Comparison of ENCODE assay signal across 23 cellular contexts in the genomic region with DNA sequence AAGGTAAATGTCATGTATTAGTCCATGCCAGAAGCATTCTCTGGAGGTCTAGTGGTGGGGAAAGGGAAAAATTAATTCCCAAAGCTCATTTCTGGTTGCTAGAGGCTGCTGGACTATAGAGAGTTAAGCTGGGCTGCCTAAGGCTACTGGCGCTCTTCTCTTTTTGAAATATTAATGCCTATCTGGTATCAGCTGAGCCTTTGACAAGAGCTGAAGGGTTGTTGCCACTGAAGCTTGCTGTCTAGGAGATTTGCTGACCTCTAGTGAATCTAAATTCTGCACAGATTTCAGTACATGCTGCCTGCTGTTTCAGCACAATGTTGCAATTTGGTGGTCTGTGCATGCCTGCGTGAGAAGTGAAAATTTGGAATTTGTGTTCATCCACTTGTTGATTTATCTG. TPM values are rescaled to one million over a fixed set of nuclear protein-coding genes. Genes with fewer than 3 reads are reported as not detected.
DNase-seq lines count a peak whose midpoint lies in the region; ATAC-seq, FAIRE-seq and TF ChIP-seq lines count a peak whose summit lies in the region.
"Had no signal": no experiment of that assay in that cellular context is flagged by ENCODE, and none has a peak within 500 bp of the region (broad histone marks: within the 10 kb centered on the region; RNA-seq: fewer than 3 reads in every experiment).

No MANE protein-coding gene starts in this region.

- in situ Hi-C loops in HepG2 (cut with HindIII; ENCODE audit: extremely low pct_ligation_motif_present, low pct_unique_long_range_greater_than_20kb), result no loop called here

- intact Hi-C loops in HepG2 (cut with micrococcal nuclease; ENCODE audit: unreplicated experiment), result no loop called here
- intact Hi-C loops in right lobe of liver (cut with DNase I), result no loop called here
- intact Hi-C loops in left ventricle myocardium superior (cut with micrococcal nuclease), result no loop called here

- H3K4me3 ChIP-seq in HepG2 (replicated peaks in 1 of 3; ENCODE audit: insufficient read depth in 1 of 3, low read depth in 2 of 3, low read length in 3 of 3), result no peak overlapping the region
- H3K4me3 ChIP-seq in right lobe of liver, result no peak overlapping the region
- no peak overlapping the region for H3K4me3 ChIP-seq in upper lobe of left lung
- no peak overlapping the region for H3K4me3 ChIP-seq in hepatocyte
- H3K4me3 ChIP-seq: GM12878, GM23248 had no signal

- H3K9me3 ChIP-seq in HepG2 (ENCODE audit: low read length) (peaks cover 38% of the 10 kb centered on the region), right lobe of liver (no peaks in the 10 kb centered on the region), upper lobe of left lung (no peaks in the 10 kb centered on the region), hepatocyte (ENCODE audit: low read depth) (no peaks in the 10 kb centered on the region)

- H3K4me1 ChIP-seq in HepG2 (ENCODE audit: insufficient read depth, low read length), result no peaks in the 10 kb centered on the region
- no peaks in the 10 kb centered on the region for H3K4me1 ChIP-seq in right lobe of liver
- H3K4me1 ChIP-seq in upper lobe of left lung, result no peaks in the 10 kb centered on the region
- no peaks in the 10 kb centered on the region for H3K4me1 ChIP-seq in hepatocyte (ENCODE audit: insufficient read depth)
- H3K4me1 ChIP-seq: Caco-2 had no signal

- TF ChIP-seq RAD21 in HepG2 (CRISPR knock-in tag; IDR thresholded peaks at IDR 0.05), result no peak

- no peaks in the 10 kb centered on the region for H3K36me3 ChIP-seq in HepG2 (replicated peaks in 1 of 2; ENCODE audit: control insufficient read depth in 1 of 2, insufficient read depth in 2 of 2, low read length in 2 of 2)
- H3K36me3 ChIP-seq in right lobe of liver, result no peaks in the 10 kb centered on the region
- H3K36me3 ChIP-seq in upper lobe of left lung, result no peaks in the 10 kb centered on the region
- no peaks in the 10 kb centered on the region for H3K36me3 ChIP-seq in hepatocyte (replicated peaks; ENCODE audit: insufficient read depth, low read depth)

- TF ChIP-seq CTCF in HepG2 (CRISPR knock-in tag; IDR thresholded peaks at IDR 0.05) (no peak), right lobe of liver (IDR thresholded peaks at IDR 0.05) (no peak), upper lobe of left lung (IDR thresholded peaks at IDR 0.05) (no peak), hepatocyte (IDR thresholded peaks at IDR 0.05; ENCODE audit: poor library complexity) (no peak)

- no peak for FAIRE-seq in HepG2 (lab: Jason Lieb, UNC)
- FAIRE-seq: A204.1, G401.6, GM12878 had no signal

- 85% methylated on average over 2 of the region's 2 CpGs for WGBS in HepG2 (ENCODE audit: low lambda C conversion rate)
- WGBS in right lobe of liver (ENCODE audit: insufficient coverage, low coverage, low lambda C conversion rate, missing lambda C conversion rate), result 65% methylated on average over 2 of the region's 2 CpGs
- WGBS in upper lobe of left lung, 2 donors, result 79 to 90% methylated on average over 2 of the region's 2 CpGs
- WGBS in hepatocyte (ENCODE audit: low lambda C conversion rate, missing lambda C conversion rate), result 88% methylated on average over 2 of the region's 2 CpGs

- H3K9ac ChIP-seq in HepG2 (ENCODE audit: insufficient read depth, low read depth, low read length), result no peak overlapping the region
- H3K9ac ChIP-seq: GM23248 had no signal

- DNase-seq in HepG2 (ENCODE audit: low spot score) (no peak), right lobe of liver (no peak), fibroblast of peridontal ligament (ENCODE audit: extremely low read depth) (peak; percentile 5), left ventricle myocardium superior (no peak), ecto neural progenitor cell (ENCODE audit: low spot score) (no peak), upper lobe of left lung (no peak), hepatocyte (ENCODE audit: low spot score) (no peak)
- DNase-seq: C1 segment of cervical spinal cord; CD8-positive, alpha-beta T cell; H7; NCI-H1092 treated with DMSO at 0.1 percent for 48 hours; NCI-H1436; NCI-H187; NCI-H2171 treated with DMSO at 0.1 percent for 48 hours; NCI-H345; NCI-H524; NCI-H748 treated with DMSO at 0.1 percent for 48 hours had no signal

- POLR2A ChIA-PET in HepG2 (lab: Yijun Ruan, JAX), result no interaction called here

- no peak for TF ChIP-seq EP300 in HepG2 (IDR thresholded peaks at IDR 0.05; ENCODE audit: low read depth in 2 of 2, low read length in 2 of 2)
- no peak for TF ChIP-seq EP300 in HepG2 (CRISPR knock-in tag; IDR thresholded peaks at IDR 0.05; ENCODE audit: borderline replicate concordance)
- no peak for TF ChIP-seq EP300 in upper lobe of left lung (IDR thresholded peaks at IDR 0.05)

- H4K20me1 ChIP-seq in HepG2 (ENCODE audit: insufficient read depth, low read length) (no peaks in the 10 kb centered on the region), hepatocyte (ENCODE audit: insufficient read depth, poor library complexity, severe bottlenecking) (no peaks in the 10 kb centered on the region)

- no peak overlapping the region for H3K4me2 ChIP-seq in HepG2 (ENCODE audit: low read depth, low read length)
- H3K4me2 ChIP-seq in hepatocyte, result no peak overlapping the region

- no peak for TF ChIP-seq POLR2A in HepG2 (IDR thresholded peaks at IDR 0.05; ENCODE audit: insufficient read depth in 1 of 2, low read depth in 2 of 2, low read length in 2 of 2)
- TF ChIP-seq POLR2A in right lobe of liver (IDR thresholded peaks at IDR 0.05), result no peak
- TF ChIP-seq POLR2A in upper lobe of left lung (IDR thresholded peaks at IDR 0.05), result no peak

- ATAC-seq in HepG2 (no peak), right lobe of liver (no peak), left ventricle myocardium superior (peak; percentile 72), upper lobe of left lung (ENCODE audit: low FRiP score in 2 of 2) (no peak)
- ATAC-seq: CD8-positive, alpha-beta T cell; GM12878 had no signal

- H3K27ac ChIP-seq in HepG2 (ENCODE audit: extremely low read length, insufficient read depth, low read length), result no peak overlapping the region
- no peak overlapping the region for H3K27ac ChIP-seq in right lobe of liver
- no peak overlapping the region for H3K27ac ChIP-seq in upper lobe of left lung
- no peak overlapping the region for H3K27ac ChIP-seq in hepatocyte
- H3K27ac ChIP-seq: GM23248, HL-60 had no signal

- CTCF ChIA-PET in HepG2 (lab: Yijun Ruan, JAX; ENCODE audit: low intra/inter-chr PET ratio, low total read pairs), result no interaction called here

- no peaks in the 10 kb centered on the region for H3K27me3 ChIP-seq in HepG2 (ENCODE audit: control insufficient read depth in 1 of 2, insufficient read depth in 2 of 2, low read length in 2 of 2)
- no peaks in the 10 kb centered on the region for H3K27me3 ChIP-seq in right lobe of liver
- no peaks in the 10 kb centered on the region for H3K27me3 ChIP-seq in upper lobe of left lung
- no peaks in the 10 kb centered on the region for H3K27me3 ChIP-seq in hepatocyte

- H2AFZ ChIP-seq in HepG2 (ENCODE audit: low read length) (no peak overlapping the region), hepatocyte (no peak overlapping the region)
- H2AFZ ChIP-seq: GM23248 had no signal

- H3K9me2 ChIP-seq in hepatocyte (replicated peaks; ENCODE audit: insufficient read depth), result no peaks in the 10 kb centered on the region

- BruUV-seq in HepG2 (replicated peaks; lab: Mats Ljungman, UMichigan), result no TSS peak

- no peaks in the 10 kb centered on the region for H3K79me2 ChIP-seq in HepG2 (ENCODE audit: insufficient read depth, low read length)
- no peaks in the 10 kb centered on the region for H3K79me2 ChIP-seq in hepatocyte

TF ChIP-seq in HepG2, 621 proteins besides CTCF, POLR2A, EP300 and RAD21:
- TF ChIP-seq STAG1 (CRISPR knock-in tag; IDR thresholded peaks at IDR 0.05) (0 out of 2 replicates have a peak, but pooled peaks have one; percentile 9), ZNF460 (CRISPR knock-in tag; IDR thresholded peaks at IDR 0.05; ENCODE audit: borderline replicate concordance) (no peak)

RNA-seq across cellular contexts. Expression of a gene that starts 29.1 kb away (rescaled TPM):
- total RNA-seq in HepG2 (2016; rRNA removed; fragmentation: Illumina TruSeq; extraction: Trizol), result 0.03 TPM in 1 of 2 replicates, not detected in the other
- not detected in 2 replicates for total RNA-seq in HepG2 (2016; cell fraction: cytosol; rRNA removed; fragmentation: Illumina TruSeq; extraction: Trizol; ENCODE audit: low read depth)
- total RNA-seq in HepG2 (2016; cell fraction: insoluble cytoplasmic fraction; rRNA removed; fragmentation: Illumina TruSeq; extraction: Trizol), result 0.03 TPM in 1 of 2 replicates, not detected in the other
- not detected in 2 replicates for total RNA-seq in HepG2 (2016; cell fraction: membrane; rRNA removed; fragmentation: Illumina TruSeq; extraction: Trizol)
- total RNA-seq in HepG2 (2016; cell fraction: nucleus; rRNA removed; fragmentation: Illumina TruSeq; extraction: Trizol), result 0.06 TPM in 2 replicates
- polyA plus RNA-seq in HepG2 (2011; rRNA removed), result 0.03 TPM in 1 of 2 replicates, not detected in the other
- polyA plus RNA-seq in HepG2 (2011; cell fraction: cytosol; rRNA removed), result not detected in 2 replicates
- 0.02 TPM in 1 of 2 replicates, not detected in the other for polyA plus RNA-seq in HepG2 (2011; cell fraction: nucleus; rRNA removed)
- not detected in 2 replicates for polyA plus RNA-seq in HepG2 (2012)
- not detected in 2 replicates for polyA plus RNA-seq in HepG2 (2016; cell fraction: cytosol; fragmentation: Illumina TruSeq; extraction: Trizol; ENCODE audit: low read depth)
- polyA plus RNA-seq in HepG2 (2016; cell fraction: insoluble cytoplasmic fraction; fragmentation: Illumina TruSeq; extraction: Trizol; ENCODE audit: low read depth), result 0.03 TPM in 1 of 2 replicates, not detected in the other
- not detected in 2 replicates for polyA plus RNA-seq in HepG2 (2016; cell fraction: membrane; fragmentation: Illumina TruSeq; extraction: Trizol; ENCODE audit: low read depth)
- 0.05 TPM in 1 of 2 replicates, not detected in the other for polyA plus RNA-seq in HepG2 (2016; cell fraction: nucleus; fragmentation: Illumina TruSeq; extraction: Trizol; ENCODE audit: insufficient read depth, low read depth)
- 0.02 TPM in 1 of 2 replicates, not detected in the other for polyA minus RNA-seq in HepG2 (2011; rRNA and poly(A)+ RNA removed; ENCODE audit: low replicate concordance)
- not detected in 2 replicates for polyA minus RNA-seq in HepG2 (2011; cell fraction: cytosol; rRNA and poly(A)+ RNA removed)
- polyA minus RNA-seq in HepG2 (2011; cell fraction: nucleus; rRNA and poly(A)+ RNA removed), result 0.12 TPM in 1 of 2 replicates, not detected in the other
- 1 to 10 TPM in 4 of 6 experiments, under 1 TPM in 2; 0.27 to 3.5 (median 1.1) TPM for total RNA-seq in right lobe of liver
- total RNA-seq in left ventricle myocardium superior, result 95.3 TPM
- total RNA-seq in upper lobe of left lung, result 1 to 10 TPM; 1.0 to 2.9 (median 2.2) TPM
- total RNA-seq in hepatocyte, result 2.2 and 2.4 TPM in 2 replicates
- polyA plus RNA-seq in hepatocyte, result 0.47 and 0.58 TPM in 2 replicates
- total RNA-seq: CD8-positive, alpha-beta T cell; GM12878 had no signal
- polyA plus RNA-seq: GM12878 had no signal

Comparison
In these comparisons a context has a peak if more than half of its experiments do, and no peak if none do; other contexts are left out.
1. RNA of a gene that starts 29.1 kb away (total RNA-seq): 95.3 TPM in left ventricle myocardium superior (single experiment); 1.0 to 2.9 TPM in upper lobe of left lung, 2.2 to 2.4 TPM in hepatocyte, 0.27 to 3.5 TPM in right lobe of liver and 0.03 to 0.06 TPM in HepG2; every median in the first group is over 10 times any median in the second.